8 cellular contexts compared by ENCODE assay signal in the genomic region with DNA sequence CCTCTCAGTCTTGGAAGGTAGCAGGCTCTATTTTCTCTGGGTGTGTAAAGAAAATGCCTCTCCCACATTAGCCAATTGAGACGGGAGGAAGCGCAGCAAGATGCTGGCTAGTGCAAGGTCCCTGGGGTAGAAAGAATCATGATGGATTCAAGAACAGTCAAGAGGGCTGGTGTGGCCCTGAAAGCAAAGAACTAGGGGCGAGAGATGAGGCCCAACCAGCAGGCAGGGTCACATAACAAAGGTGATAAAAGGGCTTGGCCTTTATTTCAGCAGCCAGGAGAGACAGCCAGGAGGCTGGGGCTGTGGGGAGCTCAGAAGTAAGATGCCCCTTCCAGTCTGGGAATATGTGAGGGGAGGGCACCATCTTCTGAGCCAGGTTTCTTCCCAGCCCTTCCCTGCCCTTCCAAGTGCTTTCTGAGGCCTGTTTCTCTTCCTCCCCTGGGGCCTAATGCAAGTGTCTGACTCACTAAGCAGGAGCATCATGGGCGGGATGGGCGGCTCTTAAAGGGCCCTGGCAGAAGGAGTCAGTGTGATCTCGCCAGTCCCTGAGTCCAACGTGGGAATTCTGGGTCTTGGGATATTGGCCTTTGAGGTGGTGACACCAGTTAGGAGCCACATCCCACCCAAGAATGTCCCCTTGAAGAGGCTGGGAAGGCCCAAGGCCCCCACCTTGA. TPM values are rescaled to one million over a fixed set of nuclear protein-coding genes. Genes with fewer than 3 reads are reported as not detected.
DNase-seq lines count a peak whose midpoint lies in the region; ATAC-seq and TF ChIP-seq lines count a peak whose summit lies in the region.

No MANE protein-coding gene starts in this region.

- no peak for TF ChIP-seq CTCF in astrocyte of the spinal cord (IDR thresholded peaks at IDR 0.05; ENCODE audit: low read depth, low read length)

- intact Hi-C loops in aorta (cut with DNase I) = loop anchor here in 1 of 2 donors (5.0 kb wide), 1 partner anchor 53 kb away; a partner anchor contains a TSS

- H3K27me3 ChIP-seq in aorta (ENCODE audit: control insufficient read depth in 1 of 2, insufficient read depth in 2 of 2, low read length in 1 of 2) = no peaks in the 10 kb centered on the region

- ATAC-seq in aorta (ENCODE audit: low FRiP score) (peak; percentile 61), HG02763 (IDR thresholded peaks at IDR 0.05; ENCODE audit: unreplicated experiment) (no peak)

- in situ Hi-C loops in astrocyte of the spinal cord (cut with HindIII; ENCODE audit: low sequenced_read_pairs) = no loop called here

- no peaks in the 10 kb centered on the region for H3K4me1 ChIP-seq in aorta (ENCODE audit: control insufficient read depth in 1 of 2, insufficient read depth in 2 of 2, low read length in 2 of 2)

- peak; percentile 61 for DNase-seq in CD1c-positive myeloid dendritic cell (ENCODE audit: extremely low spot score)
- DNase-seq in LoVo (ENCODE audit: low spot score) = peak; percentile 71
- DNase-seq in astrocyte of the spinal cord (ENCODE audit: low read depth, low spot score) = peak; percentile 85
- DNase-seq in kidney tubule cell (ENCODE audit: low spot score) = peak; percentile 83
- DNase-seq in aorta = peak; percentile 85 to 88
- DNase-seq in iPS-NIHi7 (ENCODE audit: extremely low spot score) = no peak
- no peak for DNase-seq in KG1 (lab: John Stamatoyannopoulos, UW)

- H3K9me3 ChIP-seq in aorta (ENCODE audit: control insufficient read depth, low read length) = no peaks in the 10 kb centered on the region

- H3K36me3 ChIP-seq in aorta (ENCODE audit: control insufficient read depth in 1 of 2, insufficient read depth in 2 of 2, low read length in 1 of 2) = no peaks in the 10 kb centered on the region

- WGBS in aorta, 2 donors = 53% methylated on average over 7 of the region's 7 CpGs

- no peak overlapping the region for H3K27ac ChIP-seq in aorta (ENCODE audit: low read depth in 1 of 2, low read length in 2 of 2)

- no peak overlapping the region for H3K4me3 ChIP-seq in astrocyte of the spinal cord (ENCODE audit: low read depth, low read length)
- H3K4me3 ChIP-seq in aorta (ENCODE audit: low read length in 2 of 2) = no peak overlapping the region

RNA-seq across cellular contexts. Expression of a gene that starts 3.9 kb away (rescaled TPM):
- 10 to 100 TPM; 49.3 to 82.9 TPM for total RNA-seq in aorta
- polyA plus RNA-seq in aorta = 10 to 100 TPM in 1 of 2 donors, 1 to 10 TPM in 1; 4.9 to 22.6 TPM

RNA-seq across cellular contexts. Expression of a gene that starts 23.7 kb away (rescaled TPM):
- 1 to 10 TPM in 1 of 2 donors, under 1 TPM in 1; 0.49 to 1.3 TPM for total RNA-seq in aorta
- not detected for polyA plus RNA-seq in aorta

RNA-seq across cellular contexts. Expression of a gene that starts 53.5 kb away (rescaled TPM):
- total RNA-seq in aorta = 100 to 1,000 TPM; 152 to 173 TPM
- 10 to 100 TPM; 52.5 to 64.1 TPM for polyA plus RNA-seq in aorta

Comparison
In these comparisons a context has a peak if more than half of its experiments do, and no peak if none do; other contexts are left out.
1. DNase-seq: peak in CD1c-positive myeloid dendritic cell (single experiment), LoVo (single experiment), astrocyte of the spinal cord (single experiment), kidney tubule cell (single experiment) and aorta (2 of 2); none in iPS-NIHi7 (single experiment) and KG1 (single experiment).